In genomic region chr1:39107891-39108290, GRCh38 we compare ENCODE assay signal across 10 cellular contexts.
DNase-seq lines count a peak whose midpoint lies in the region; ATAC-seq and TF ChIP-seq lines count a peak whose summit lies in the region.
"Had no signal": no experiment of that assay in that cellular context is flagged by ENCODE, and none has a peak within 500 bp of the region (broad histone marks: within the 10 kb centered on the region; RNA-seq: fewer than 3 reads in every experiment).

No MANE protein-coding gene starts in this region.

- ATAC-seq in SK-N-SH treated with all-trans-retinoic acid at 6 μM for 48 hours (no peak; the same call in 2 of the 3 replicates), upper lobe of right lung (no peak), GM21528 (IDR thresholded peaks at IDR 0.05; ENCODE audit: low FRiP score, unreplicated experiment) (no peak)

- H3F3A ChIP-seq in SK-N-SH (replicated peaks; ENCODE audit: insufficient read depth) = peaks cover 26% of the 10 kb centered on the region
- peaks cover 10% of the 10 kb centered on the region for H3F3A ChIP-seq in MM.1S (ENCODE audit: insufficient read depth, low read length)

- H3K27ac ChIP-seq in SK-N-SH (ENCODE audit: low read depth in 2 of 2, low read length in 1 of 2) (peak overlapping the region; percentile 83 to 86), coronary artery (peak overlapping the region; percentile 94 to 96), upper lobe of right lung (peak overlapping the region; percentile 87), MM.1S (ENCODE audit: low read length) (no peak overlapping the region)

- DNase-seq in SK-N-SH (no peak), coronary artery (ENCODE audit: low spot score) (no peak), lung microvascular endothelial cell (ENCODE audit: low read depth in 2 of 2) (peak; percentile 50 to 82), upper lobe of right lung (no peak), MM.1S (no peak), GM19240 (ENCODE audit: insufficient read length, low spot score) (no peak)
- DNase-seq: foreskin melanocyte; stimulated activated CD4-positive, alpha-beta T cell treated with anti-CD3 and anti-CD28 coated beads, Interleukin-1b, Interleukin-23, amount 100 ng/mL, for 48 hours had no signal

- TF ChIP-seq CTCF in SK-N-SH (IDR thresholded peaks at IDR 0.05) (no peak), coronary artery (IDR thresholded peaks at IDR 0.05) (no peak), upper lobe of right lung (IDR thresholded peaks at IDR 0.05) (no peak), MM.1S (IDR thresholded peaks at IDR 0.05; ENCODE audit: low read length) (no peak)

- H3K27me3 ChIP-seq in SK-N-SH (ENCODE audit: insufficient read depth) (no peaks in the 10 kb centered on the region), upper lobe of right lung (no peaks in the 10 kb centered on the region), MM.1S (replicated peaks; ENCODE audit: insufficient read depth, low read length) (no peaks in the 10 kb centered on the region)

- peak overlapping the region; percentile 79 for H3K4me2 ChIP-seq in SK-N-SH
- no peak overlapping the region for H3K4me2 ChIP-seq in MM.1S (ENCODE audit: low read depth, low read length)

- CTCF ChIA-PET in SK-N-SH (lab: Yijun Ruan, JAX) = interaction anchor here (1.2 to 10.9 kb wide), 6 partner anchors 9 to 431 kb away, joined by 3 to 188 read pairs (median 5); no protein-coding TSS in a partner anchor

- no peak for TF ChIP-seq EP300 in SK-N-SH (IDR thresholded peaks at IDR 0.05; ENCODE audit: borderline replicate concordance in 1 of 2, low read depth in 1 of 2, low read length in 1 of 2)

- POLR2A ChIA-PET in SK-N-SH (lab: Yijun Ruan, JAX) = no interaction called here

- H3K9me2 ChIP-seq in SK-N-SH (no peaks in the 10 kb centered on the region), MM.1S (replicated peaks; ENCODE audit: insufficient read depth, low read length) (no peaks in the 10 kb centered on the region)

- H3K4me1 ChIP-seq in SK-N-SH (ENCODE audit: control insufficient read depth in 1 of 2, insufficient read depth in 2 of 2, low read depth in 1 of 2, low read length in 1 of 2) = peaks cover 29 to 44% of the 10 kb centered on the region in 2 experiments
- H3K4me1 ChIP-seq in upper lobe of right lung = peaks cover 77% of the 10 kb centered on the region
- peaks cover 9% of the 10 kb centered on the region for H3K4me1 ChIP-seq in MM.1S (ENCODE audit: low read length)

- intact Hi-C loops in upper lobe of right lung (cut with DNase I) = loop anchor here (10.0 kb wide), 1 partner anchor 77 kb away; no protein-coding TSS in a partner anchor

- peaks cover 90% of the 10 kb centered on the region for H3K79me2 ChIP-seq in SK-N-SH (ENCODE audit: insufficient read depth)
- peaks cover 34% of the 10 kb centered on the region for H3K79me2 ChIP-seq in MM.1S (ENCODE audit: low read length)

- H3K9me3 ChIP-seq in SK-N-SH = no peaks in the 10 kb centered on the region
- H3K9me3 ChIP-seq in upper lobe of right lung = no peaks in the 10 kb centered on the region
- no peaks in the 10 kb centered on the region for H3K9me3 ChIP-seq in MM.1S (replicated peaks; ENCODE audit: insufficient read depth, low read length)

- TF ChIP-seq RAD21 in SK-N-SH (IDR thresholded peaks at IDR 0.05; ENCODE audit: low read length) = no peak

- peak overlapping the region; percentile 78 to 92; a peak in 3 of 4 replicates for H3K4me3 ChIP-seq in SK-N-SH (ENCODE audit: low read depth in 2 of 2, low read length in 1 of 2)
- peak overlapping the region; percentile 77 for H3K4me3 ChIP-seq in coronary artery
- H3K4me3 ChIP-seq in upper lobe of right lung = peak overlapping the region; percentile 73
- H3K4me3 ChIP-seq in MM.1S (ENCODE audit: low read length) = no peak overlapping the region

- H4K20me1 ChIP-seq in SK-N-SH (ENCODE audit: insufficient read depth) (peaks cover 37% of the 10 kb centered on the region), MM.1S (ENCODE audit: insufficient read depth, low read length) (no peaks in the 10 kb centered on the region)

- H3K36me3 ChIP-seq in SK-N-SH (replicated peaks in 1 of 2; ENCODE audit: control insufficient read depth in 1 of 2, insufficient read depth in 2 of 2, low read length in 1 of 2) (no peaks in the 10 kb centered on the region), upper lobe of right lung (no peaks in the 10 kb centered on the region), MM.1S (replicated peaks; ENCODE audit: insufficient read depth, low read length) (no peaks in the 10 kb centered on the region)

- H2AFZ ChIP-seq in SK-N-SH (ENCODE audit: low read depth) = no peak overlapping the region
- H2AFZ ChIP-seq in MM.1S (ENCODE audit: low read length) = no peak overlapping the region

- H3K9ac ChIP-seq in SK-N-SH (peak overlapping the region; percentile 80; the same call in 1 of the 2 replicates), MM.1S (ENCODE audit: low read length) (no peak overlapping the region)

TF ChIP-seq in SK-N-SH, 30 proteins besides CTCF, POLR2A, EP300 and RAD21:
- TF ChIP-seq TAF1 (IDR thresholded peaks at IDR 0.05; ENCODE audit: borderline replicate concordance, low read depth, low read length) (no peak), GABPA (IDR thresholded peaks at IDR 0.05; ENCODE audit: low read depth) (no peak), FOSL2 (IDR thresholded peaks at IDR 0.05; ENCODE audit: borderline replicate concordance, low read depth) (no peak)
- TF ChIP-seq, protein P1, sequence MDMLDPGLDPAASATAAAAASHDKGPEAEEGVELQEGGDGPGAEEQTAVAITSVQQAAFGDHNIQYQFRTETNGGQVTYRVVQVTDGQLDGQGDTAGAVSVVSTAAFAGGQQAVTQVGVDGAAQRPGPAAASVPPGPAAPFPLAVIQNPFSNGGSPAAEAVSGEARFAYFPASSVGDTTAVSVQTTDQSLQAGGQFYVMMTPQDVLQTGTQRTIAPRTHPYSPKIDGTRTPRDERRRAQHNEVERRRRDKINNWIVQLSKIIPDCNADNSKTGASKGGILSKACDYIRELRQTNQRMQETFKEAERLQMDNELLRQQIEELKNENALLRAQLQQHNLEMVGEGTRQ (IDR thresholded peaks at IDR 0.05; ENCODE audit: borderline replicate concordance, low read depth, low read length) = no peak

TF ChIP-seq in SK-N-SH treated with all-trans-retinoic acid at 6 μM for 48 hours, 23 proteins besides CTCF, POLR2A, EP300 and RAD21:
- TF ChIP-seq BACH2 (CRISPR knock-in tag; IDR thresholded peaks at IDR 0.05; ENCODE audit: borderline replicate concordance) = no peak
- no peak for TF ChIP-seq TOX (CRISPR knock-in tag; IDR thresholded peaks at IDR 0.05; ENCODE audit: borderline replicate concordance)
- TF ChIP-seq GLIS3 (CRISPR knock-in tag; IDR thresholded peaks at IDR 0.05) = no peak
- no peak for TF ChIP-seq ZC3H10 (CRISPR knock-in tag; IDR thresholded peaks at IDR 0.05)
- TF ChIP-seq PPARA (CRISPR knock-in tag; IDR thresholded peaks at IDR 0.05; ENCODE audit: borderline replicate concordance) = no peak
- TF ChIP-seq ZNF8 (CRISPR knock-in tag; IDR thresholded peaks at IDR 0.05) = no peak
- no peak for TF ChIP-seq TCF4 (CRISPR knock-in tag; IDR thresholded peaks at IDR 0.05; ENCODE audit: borderline replicate concordance)
- no peak for TF ChIP-seq OSR1 (CRISPR knock-in tag; IDR thresholded peaks at IDR 0.05)
- TF ChIP-seq ESRRG (CRISPR knock-in tag; IDR thresholded peaks at IDR 0.05) = no peak
- no peak for TF ChIP-seq ARNTL (CRISPR knock-in tag; IDR thresholded peaks at IDR 0.05; ENCODE audit: borderline replicate concordance, low read depth)
- TF ChIP-seq, protein P2, sequence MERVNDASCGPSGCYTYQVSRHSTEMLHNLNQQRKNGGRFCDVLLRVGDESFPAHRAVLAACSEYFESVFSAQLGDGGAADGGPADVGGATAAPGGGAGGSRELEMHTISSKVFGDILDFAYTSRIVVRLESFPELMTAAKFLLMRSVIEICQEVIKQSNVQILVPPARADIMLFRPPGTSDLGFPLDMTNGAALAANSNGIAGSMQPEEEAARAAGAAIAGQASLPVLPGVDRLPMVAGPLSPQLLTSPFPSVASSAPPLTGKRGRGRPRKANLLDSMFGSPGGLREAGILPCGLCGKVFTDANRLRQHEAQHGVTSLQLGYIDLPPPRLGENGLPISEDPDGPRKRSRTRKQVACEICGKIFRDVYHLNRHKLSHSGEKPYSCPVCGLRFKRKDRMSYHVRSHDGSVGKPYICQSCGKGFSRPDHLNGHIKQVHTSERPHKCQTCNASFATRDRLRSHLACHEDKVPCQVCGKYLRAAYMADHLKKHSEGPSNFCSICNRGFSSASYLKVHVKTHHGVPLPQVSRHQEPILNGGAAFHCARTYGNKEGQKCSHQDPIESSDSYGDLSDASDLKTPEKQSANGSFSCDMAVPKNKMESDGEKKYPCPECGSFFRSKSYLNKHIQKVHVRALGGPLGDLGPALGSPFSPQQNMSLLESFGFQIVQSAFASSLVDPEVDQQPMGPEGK (CRISPR knock-in tag; IDR thresholded peaks at IDR 0.05; ENCODE audit: borderline replicate concordance) = no peak
- no peak for TF ChIP-seq ISL1 (CRISPR knock-in tag; IDR thresholded peaks at IDR 0.05)
- TF ChIP-seq CSRNP3 (CRISPR knock-in tag; IDR thresholded peaks at IDR 0.05) = no peak
- TF ChIP-seq ZNF70 (CRISPR knock-in tag; IDR thresholded peaks at IDR 0.05) = no peak
- TF ChIP-seq CSDC2 (CRISPR knock-in tag; IDR thresholded peaks at IDR 0.05) = no peak
- no peak for TF ChIP-seq RARB (CRISPR knock-in tag; IDR thresholded peaks at IDR 0.05)
TF ChIP-seq in SK-N-SH treated with all-trans-retinoic acid at 6 μM for 48 hours: peak in this region for 0.

Comparison
In these comparisons a context has a peak if more than half of its experiments do, and no peak if none do; other contexts are left out.
1. DNase-seq: peak in lung microvascular endothelial cell (2 of 2); none in SK-N-SH (single experiment), coronary artery (single experiment), upper lobe of right lung (single experiment), MM.1S (single experiment) and GM19240 (single experiment).